27 cellular contexts compared by ENCODE assay signal in genomic region chr18:49377742-49378141, GRCh38.
"Had no signal": no experiment of that assay in that cellular context is flagged by ENCODE, and none has a peak within 500 bp of the region (broad histone marks: within the 10 kb centered on the region; RNA-seq: fewer than 3 reads in every experiment).

No MANE protein-coding gene starts in this region.

- H3K4me1 ChIP-seq: colonic mucosa, esophagus squamous epithelium, foreskin keratinocyte had no signal

- H3K4me3 ChIP-seq: colonic mucosa, coronary artery, dorsolateral prefrontal cortex, esophagus muscularis mucosa, esophagus squamous epithelium, gastrocnemius medialis, gastroesophageal sphincter, heart left ventricle, heart right ventricle, hepatocyte had no signal

- DNase-seq: colonic mucosa; cortex of kidney; dermis blood vessel endothelial cell; dorsolateral prefrontal cortex; effector CD4-positive, alpha-beta T cell; effector CD8-positive, alpha-beta T cell; effector memory CD4-positive, alpha-beta T cell; effector memory CD8-positive, alpha-beta T cell; endodermal cell; erythroblast; esophagus squamous epithelium; foreskin fibroblast; foreskin keratinocyte; foreskin melanocyte; gastrocnemius medialis; glutamatergic neuron; head of caudate nucleus; heart left ventricle; heart right ventricle had no signal

- FAIRE-seq: endothelial cell of umbilical vein had no signal

- H3K27me3 Mint-ChIP-seq: dendritic cell treated with granulocyte-macrophage colony-stimulating factor and Interleukin-4, amounts not matched to agents 40 ng/mL and 50 ng/mL, for 4 days; effector memory CD8-positive, alpha-beta T cell had no signal

- H3K9me3 Mint-ChIP-seq: dendritic cell treated with granulocyte-macrophage colony-stimulating factor and Interleukin-4, amounts not matched to agents 40 ng/mL and 50 ng/mL, for 4 days; effector memory CD8-positive, alpha-beta T cell; endodermal cell had no signal

- H3K27ac ChIP-seq: colonic mucosa, coronary artery, dorsolateral prefrontal cortex, epithelial cell of prostate, esophagus muscularis mucosa, esophagus squamous epithelium, foreskin keratinocyte, gastrocnemius medialis, gastroesophageal sphincter, heart left ventricle, heart right ventricle, hepatocyte had no signal

- H2AFZ ChIP-seq: hepatocyte had no signal

- ATAC-seq: effector memory CD8-positive, alpha-beta T cell; esophagus mucosa; foreskin keratinocyte; gastrocnemius medialis; gastroesophageal sphincter; heart left ventricle; heart right ventricle had no signal

- H3K4me2 ChIP-seq: hepatocyte had no signal

- H3K36me3 ChIP-seq: colonic mucosa, esophagus muscularis mucosa had no signal

- H3K4me3 Mint-ChIP-seq: dendritic cell treated with granulocyte-macrophage colony-stimulating factor and Interleukin-4, amounts not matched to agents 40 ng/mL and 50 ng/mL, for 4 days; effector memory CD8-positive, alpha-beta T cell; endodermal cell had no signal

- H3K79me2 ChIP-seq: hepatocyte had no signal

- H3K9me3 ChIP-seq: colonic mucosa, esophagus muscularis mucosa, esophagus squamous epithelium, gastrocnemius medialis, gastroesophageal sphincter, heart left ventricle, heart right ventricle had no signal

- H3K27ac Mint-ChIP-seq: dendritic cell treated with granulocyte-macrophage colony-stimulating factor and Interleukin-4, amounts not matched to agents 40 ng/mL and 50 ng/mL, for 4 days; endodermal cell had no signal

- H3K27me3 ChIP-seq: colonic mucosa, dorsolateral prefrontal cortex, esophagus muscularis mucosa, esophagus squamous epithelium, foreskin keratinocyte, gastrocnemius medialis, gastroesophageal sphincter, heart left ventricle, heart right ventricle, hepatocyte had no signal
